ENCODE assay signal across 15 cellular contexts in the genomic region with DNA sequence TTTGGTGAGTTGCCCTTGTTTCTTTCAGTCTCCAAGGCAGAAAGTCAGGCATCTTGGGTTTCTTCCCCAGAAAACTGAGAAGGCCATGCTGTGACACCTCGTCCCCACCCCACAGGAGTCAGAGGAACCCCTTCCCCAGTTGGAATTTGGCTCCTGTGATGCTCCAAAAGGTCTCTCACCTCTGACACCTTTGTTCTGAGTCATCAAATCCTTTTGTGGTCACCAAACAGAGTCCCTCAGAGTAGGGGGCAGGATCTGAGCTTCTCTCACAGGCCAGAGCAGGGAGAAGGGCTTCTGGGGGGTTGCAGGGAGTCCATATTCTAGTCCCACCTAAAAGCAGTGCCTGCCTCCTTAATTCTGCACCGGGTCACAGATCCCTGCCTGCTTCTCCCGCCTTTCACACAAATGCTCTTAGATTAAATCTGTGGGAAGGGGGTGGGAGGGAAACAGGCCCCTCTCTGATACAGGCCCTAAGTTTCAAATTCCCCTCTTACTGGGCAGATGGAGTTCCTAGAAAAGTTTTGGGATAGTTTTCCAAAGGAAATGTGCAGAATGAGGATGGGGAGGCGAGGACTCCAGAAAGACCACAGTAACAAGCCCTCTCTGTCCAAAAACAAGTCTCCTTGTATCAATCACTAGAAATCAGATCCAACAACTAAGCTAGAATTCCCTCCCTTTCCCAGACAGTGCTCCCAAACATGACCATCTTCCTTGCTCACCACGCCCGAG. TPM values are rescaled to one million over a fixed set of nuclear protein-coding genes. Genes with fewer than 3 reads are reported as not detected.
A peak's percentile ranks its signal among the peaks of the same experiment; 100 is the strongest.
DNase-seq lines count a peak whose midpoint lies in the region; ATAC-seq, FAIRE-seq and TF ChIP-seq lines count a peak whose summit lies in the region.
"Had no signal": no experiment of that assay in that cellular context is flagged by ENCODE, and none has a peak within 500 bp of the region (broad histone marks: within the 10 kb centered on the region; RNA-seq: fewer than 3 reads in every experiment).

No MANE protein-coding gene starts in this region.

- TF ChIP-seq EP300 in GM12878 (IDR thresholded peaks at IDR 0.05; ENCODE audit: borderline replicate concordance in 1 of 2, control insufficient read depth in 1 of 2, low read depth in 2 of 2, low read length in 2 of 2): no peak

- peak overlapping the region in 2 of 7 donors; percentile 13 to 17 for H3K27ac Mint-ChIP-seq in CD14-positive monocyte
- no peak overlapping the region for H3K27ac Mint-ChIP-seq in nephron

- FAIRE-seq in GM12878 (lab: Jason Lieb, UNC): no peak
- FAIRE-seq: endothelial cell of umbilical vein had no signal

- H3K36me3 Mint-ChIP-seq in CD14-positive monocyte (peaks cover 8 to 17% of the 10 kb centered on the region in 2 donors), nephron (ENCODE audit: low read depth) (no peaks in the 10 kb centered on the region)

- H3K79me2 ChIP-seq in GM12878 (ENCODE audit: control insufficient read depth, insufficient read depth, low read length): no peaks in the 10 kb centered on the region

- H3K4me3 ChIP-seq in GM12878: no peak overlapping the region
- H3K4me3 ChIP-seq: lung had no signal

- in situ Hi-C loops in GM12878 (cut with MboI): loop anchor here (10.0 kb wide), 1 partner anchor 54 kb away; no protein-coding TSS in a partner anchor

- CTCF ChIA-PET in GM12878 (lab: Yijun Ruan, JAX): interaction anchor here (1.4 to 8.2 kb wide), 7 partner anchors 8 to 62 kb away, joined by 5 to 178 read pairs (median 13); no protein-coding TSS in a partner anchor

- H3K4me2 ChIP-seq in GM12878 (ENCODE audit: control insufficient read depth, insufficient read depth): no peak overlapping the region

- H3K9me3 ChIP-seq in GM12878 (replicated peaks; ENCODE audit: control insufficient read depth, insufficient read depth, low read length): no peaks in the 10 kb centered on the region
- H3K9me3 ChIP-seq: ascending aorta had no signal

- intact Hi-C loops in CD14-positive monocyte (cut with micrococcal nuclease): loop anchor here in 1 of 2 donors (5.0 kb wide), 1 partner anchor 63 kb away; no protein-coding TSS in a partner anchor
- intact Hi-C loops in GM12878 (cut with micrococcal nuclease; ENCODE audit: unreplicated experiment): loop anchor here (5.0 kb wide), 1 partner anchor 197 kb away; no protein-coding TSS in a partner anchor
- intact Hi-C loops in head of caudate nucleus (cut with DNase I): loop anchor here (5.0 to 10.0 kb wide), 2 partner anchors 37 to 54 kb away; no protein-coding TSS in a partner anchor

- peaks cover 42% of the 10 kb centered on the region for H3K4me1 Mint-ChIP-seq in CD14-positive monocyte
- peaks cover 5% of the 10 kb centered on the region for H3K4me1 Mint-ChIP-seq in nephron

- H3K9ac ChIP-seq in GM12878 (ENCODE audit: control insufficient read depth, insufficient read depth, low read length): no peak overlapping the region

- H4K20me1 ChIP-seq in GM12878 (ENCODE audit: control insufficient read depth, insufficient read depth): no peaks in the 10 kb centered on the region

- SMC1A ChIA-PET in GM12878 (lab: Charles Lee; ENCODE audit: uncharacterized antibody, unreplicated experiment): interaction anchor here (1.2 to 7.3 kb wide), 3 partner anchors 14 to 174 kb away, joined by 7 to 118 read pairs (median 22); no protein-coding TSS in a partner anchor

- BruUV-seq in GM12878 (replicated peaks; lab: Mats Ljungman, UMichigan): TSS peak; percentile 40

- peaks cover 3% of the 10 kb centered on the region for H3K4me1 ChIP-seq in GM12878 (ENCODE audit: control insufficient read depth, insufficient read depth, low read length)

- POLR2A ChIA-PET in GM12878 (lab: Charles Lee): interaction anchor here (0.6 to 1.6 kb wide), 3 partner anchors 50 to 170 kb away, joined by 4 to 5 read pairs (median 4); no protein-coding TSS in a partner anchor

- H3K27me3 Mint-ChIP-seq in CD14-positive monocyte (ENCODE audit: low read depth in 3 of 3) (peaks cover 46 to 73% (median 62%) of the 10 kb centered on the region in 3 donors), nephron (ENCODE audit: low read depth) (peaks cover 82% of the 10 kb centered on the region)

- no peak for TF ChIP-seq RAD21 in GM12878 (IDR thresholded peaks at IDR 0.05; ENCODE audit: insufficient read depth, low read depth, low read length)

- H3K27ac ChIP-seq in GM12878 (ENCODE audit: control insufficient read depth, insufficient read depth): no peak overlapping the region
- H3K27ac ChIP-seq: ascending aorta had no signal

- 39% methylated on average over 6 of the region's 6 CpGs for WGBS in GM12878 (ENCODE audit: insufficient coverage, insufficient replicate concordance, low lambda C conversion rate, missing lambda C conversion rate)

- no peak for ATAC-seq in GM12878
- no peak for ATAC-seq in HG03045 (IDR thresholded peaks at IDR 0.05; ENCODE audit: unreplicated experiment)

- H3K27me3 ChIP-seq in GM12878 (replicated peaks in 1 of 2; ENCODE audit: control insufficient read depth in 2 of 2, insufficient read depth in 2 of 2, low read length in 1 of 2): no peaks in the 10 kb centered on the region

- no peak for TF ChIP-seq POLR2A in GM12878 (IDR thresholded peaks at IDR 0.05; ENCODE audit: low read depth, low read length)

- TF ChIP-seq CTCF in CD14-positive monocyte (IDR thresholded peaks at IDR 0.05) (no peak), GM12873 (IDR thresholded peaks at IDR 0.05; ENCODE audit: insufficient read depth, low read depth, low read length, missing control alignments) (peak; percentile 1), GM12878 (IDR thresholded peaks at IDR 0.05 in 2 of 3, conservative IDR thresholded peaks at IDR 0.05 in 1 of 3; ENCODE audit: control insufficient read depth in 2 of 3, extremely low read depth in 1 of 3, insufficient read depth in 1 of 3, low read depth in 3 of 3, low read length in 3 of 3) (no peak), nephron (IDR thresholded peaks at IDR 0.05; ENCODE audit: unreplicated experiment in 3 of 3) (no peak)

- H3K9me3 Mint-ChIP-seq in CD14-positive monocyte (peaks cover 0 to 13% (median 6%) of the 10 kb centered on the region in 7 donors), nephron (no peaks in the 10 kb centered on the region)

- no peak overlapping the region for H2AFZ ChIP-seq in GM12878 (ENCODE audit: control insufficient read depth, low read depth, low read length)

- no peak for DNase-seq in CD14-positive monocyte (ENCODE audit: low spot score)
- DNase-seq in GM12878 (ENCODE audit: low read depth, low spot score): no peak
- no peak for DNase-seq in head of caudate nucleus
- DNase-seq in COLO668 (lab: John Stamatoyannopoulos, UW; ENCODE audit: unreplicated experiment): no peak
- DNase-seq: activated CD8-positive, alpha-beta memory T cell treated with anti-CD3 and anti-CD28 coated beads for 24 hours; DMS153; NCI-H2029; retina had no signal

- no peaks in the 10 kb centered on the region for H3K36me3 ChIP-seq in GM12878 (ENCODE audit: control insufficient read depth in 2 of 2, insufficient read depth in 2 of 2, low read length in 1 of 2)
- H3K36me3 ChIP-seq: ascending aorta had no signal

- H3K4me3 Mint-ChIP-seq in CD14-positive monocyte (peak overlapping the region; percentile 35 to 92), nephron (peak overlapping the region; percentile 79 to 80 (median 80))

- RAD21 ChIA-PET in GM12878 (lab: Charles Lee; ENCODE audit: unreplicated experiment): interaction anchor here (1.1 to 5.9 kb wide), 5 partner anchors 16 to 71 kb away, joined by 3 to 72 read pairs (median 7); partner anchors contain the start of genes ABI3 and GNGT2

RNA-seq across cellular contexts. Expression of gene PHOSPHO1, which starts 1.3 kb away (rescaled TPM):
- 1 to 10 TPM in 1 of 2 donors, under 1 TPM in 1; 0.51 to 1.4 TPM for polyA plus RNA-seq in CD14-positive monocyte
- total RNA-seq in GM12878 (2013; cell fraction: nucleolus; rRNA removed): not detected in 2 replicates
- 0.11 and 0.23 TPM in 2 replicates for total RNA-seq in GM12878 (2014; rRNA removed)
- 0.09 TPM in 1 of 2 replicates, not detected in the other for total RNA-seq in GM12878 (2014; rRNA removed; fragmentation: Illumina TruSeq; extraction: Trizol)
- 0.21 and 0.26 TPM in 2 replicates for total RNA-seq in GM12878 (2021)
- 0.79 TPM for polyA plus RNA-seq in GM12878 (2011; ENCODE audit: low read depth)
- not detected in 2 replicates for polyA plus RNA-seq in GM12878 (2011; rRNA removed)
- polyA plus RNA-seq in GM12878 (2011; cell fraction: cytosol; rRNA removed): not detected in 2 replicates
- not detected in 2 replicates for polyA plus RNA-seq in GM12878 (2011; cell fraction: nucleus; rRNA removed)
- 1.3 and 1.5 TPM in 2 replicates for polyA plus RNA-seq in GM12878 (2012)
- 0.03 TPM in 1 of 2 replicates, not detected in the other for polyA plus RNA-seq in GM12878 (2014; fragmentation: Illumina TruSeq; extraction: Trizol)
- polyA plus RNA-seq in GM12878 (2014; fragmentation: Nextera tagmentation; extraction: Ambion mirVana): under 1 TPM in 1 of 2 experiments, not detected in 1; 0.04 TPM
- 0.06 TPM in 1 of 2 replicates, not detected in the other for polyA plus RNA-seq in GM12878 (2014; rRNA removed)
- 1 to 10 TPM in 1 of 2 experiments, under 1 TPM in 1; 0.84 to 1.5 TPM for polyA plus RNA-seq in GM12878 (2016; fragmentation: Nextera tagmentation; extraction: Ambion mirVana)
- not detected in 2 replicates for polyA minus RNA-seq in GM12878 (2011; rRNA and poly(A)+ RNA removed)
- polyA minus RNA-seq in GM12878 (2011; cell fraction: cytosol; rRNA and poly(A)+ RNA removed): not detected in 2 replicates
- not detected in 2 replicates for polyA minus RNA-seq in GM12878 (2011; cell fraction: nucleus; rRNA and poly(A)+ RNA removed)
- total RNA-seq: ascending aorta, endothelial cell of umbilical vein had no signal

RNA-seq across cellular contexts. Expression of gene ABI3, which starts 18.7 kb away (rescaled TPM):
- polyA plus RNA-seq in CD14-positive monocyte (10 to 100 TPM; 43.2 to 90.6 TPM), GM12878 (2011; rRNA removed) (25.8 and 70.6 TPM in 2 replicates), GM12878 (2014; fragmentation: Illumina TruSeq; extraction: Trizol) (11.3 and 24.5 TPM in 2 replicates), GM12878 (2014; fragmentation: Nextera tagmentation; extraction: Ambion mirVana) (10 to 100 TPM; 13.4 to 21.7 TPM), GM12878 (2014; rRNA removed) (50.4 and 63.4 TPM in 2 replicates), GM12878 (2016; fragmentation: Nextera tagmentation; extraction: Ambion mirVana) (100 to 1,000 TPM; 105 to 109 TPM)
- total RNA-seq in GM12878 (2013; cell fraction: nucleolus; rRNA removed): 150 and 188 TPM in 2 replicates
- total RNA-seq in GM12878 (2014; rRNA removed) (44.8 and 51.9 TPM in 2 replicates), GM12878 (2014; rRNA removed; fragmentation: Illumina TruSeq; extraction: Trizol) (19.8 and 20.3 TPM in 2 replicates), GM12878 (2021) (64.8 and 67.0 TPM in 2 replicates)
- 16.5 TPM for polyA plus RNA-seq in GM12878 (2011; ENCODE audit: low read depth)
- 71.2 and 98.3 TPM in 2 replicates for polyA plus RNA-seq in GM12878 (2011; cell fraction: cytosol; rRNA removed)
- polyA plus RNA-seq in GM12878 (2011; cell fraction: nucleus; rRNA removed): 84.5 and 115 TPM in 2 replicates
- polyA plus RNA-seq in GM12878 (2012): 33.9 and 42.3 TPM in 2 replicates
- polyA minus RNA-seq in GM12878 (2011; rRNA and poly(A)+ RNA removed): 57.6 and 93.4 TPM in 2 replicates
- 38.8 and 42.9 TPM in 2 replicates for polyA minus RNA-seq in GM12878 (2011; cell fraction: cytosol; rRNA and poly(A)+ RNA removed)
- polyA minus RNA-seq in GM12878 (2011; cell fraction: nucleus; rRNA and poly(A)+ RNA removed): 53.8 and 102 TPM in 2 replicates
- total RNA-seq: LHCN-M2 had no signal

RNA-seq across cellular contexts. Expression of gene GNGT2, which starts 18.9 kb away (rescaled TPM):
- polyA plus RNA-seq in CD14-positive monocyte: 10 to 100 TPM; 16.7 to 25.1 TPM
- total RNA-seq in GM12878 (2013; cell fraction: nucleolus; rRNA removed): 19.2 and 22.5 TPM in 2 replicates
- 21.4 and 23.5 TPM in 2 replicates for total RNA-seq in GM12878 (2014; rRNA removed)
- 27.1 and 29.8 TPM in 2 replicates for total RNA-seq in GM12878 (2014; rRNA removed; fragmentation: Illumina TruSeq; extraction: Trizol)
- 27.5 and 27.9 TPM in 2 replicates for total RNA-seq in GM12878 (2021)
- 33.4 TPM for polyA plus RNA-seq in GM12878 (2011; ENCODE audit: low read depth)
- 60.0 and 65.4 TPM in 2 replicates for polyA plus RNA-seq in GM12878 (2011; rRNA removed)
- polyA plus RNA-seq in GM12878 (2011; cell fraction: cytosol; rRNA removed): 61.5 and 74.4 TPM in 2 replicates
- polyA plus RNA-seq in GM12878 (2011; cell fraction: nucleus; rRNA removed): 22.0 and 25.7 TPM in 2 replicates
- polyA plus RNA-seq in GM12878 (2012): 34.7 and 35.6 TPM in 2 replicates
- polyA plus RNA-seq in GM12878 (2014; fragmentation: Illumina TruSeq; extraction: Trizol): 53.3 and 60.4 TPM in 2 replicates
- 10 to 100 TPM; 15.3 to 22.6 TPM for polyA plus RNA-seq in GM12878 (2014; fragmentation: Nextera tagmentation; extraction: Ambion mirVana)
- polyA plus RNA-seq in GM12878 (2014; rRNA removed): 30.4 and 36.5 TPM in 2 replicates
- 10 to 100 TPM; 39.0 to 51.4 TPM for polyA plus RNA-seq in GM12878 (2016; fragmentation: Nextera tagmentation; extraction: Ambion mirVana)
- 28.7 and 48.4 TPM in 2 replicates for polyA minus RNA-seq in GM12878 (2011; rRNA and poly(A)+ RNA removed)
- polyA minus RNA-seq in GM12878 (2011; cell fraction: cytosol; rRNA and poly(A)+ RNA removed): 11.9 and 15.9 TPM in 2 replicates
- 8.4 and 8.6 TPM in 2 replicates for polyA minus RNA-seq in GM12878 (2011; cell fraction: nucleus; rRNA and poly(A)+ RNA removed)
- total RNA-seq: ascending aorta, LHCN-M2 had no signal
